24 cellular contexts compared by ENCODE assay signal in the genomic region with DNA sequence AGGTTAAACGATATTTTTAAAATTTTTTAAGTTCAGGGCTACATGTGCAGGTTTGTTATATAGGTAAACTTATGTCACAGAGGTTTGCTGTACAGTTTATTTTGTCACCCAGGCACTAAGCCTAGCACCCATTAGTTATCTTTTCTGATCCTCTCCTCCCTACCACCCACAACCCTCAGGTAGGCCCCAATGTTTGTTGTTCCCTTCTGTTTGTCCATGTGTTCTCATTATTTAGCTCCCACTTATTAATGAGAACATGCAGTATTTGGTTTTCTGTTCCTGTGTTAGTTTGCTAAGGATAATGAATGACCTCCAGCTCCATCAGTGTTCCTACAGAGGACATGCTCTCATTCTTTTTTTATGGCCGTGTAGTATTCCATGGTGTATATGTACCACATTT.
"Had no signal": no experiment of that assay in that cellular context is flagged by ENCODE, and none has a peak within 500 bp of the region (broad histone marks: within the 10 kb centered on the region; RNA-seq: fewer than 3 reads in every experiment).

No MANE protein-coding gene starts in this region.

- DNase-seq: colonic mucosa; cortex of kidney; effector CD8-positive, alpha-beta T cell; effector memory CD8-positive, alpha-beta T cell; endodermal cell; erythroblast; esophagus squamous epithelium; foreskin fibroblast; foreskin melanocyte; gastrocnemius medialis; heart right ventricle; hippocampal formation; left cardiac atrium; left lung; left ventricle myocardium superior; lower lobe of right lung; mesenchymal stem cell; mucosa of descending colon had no signal

- H3K27me3 ChIP-seq: colonic mucosa, esophagus squamous epithelium, gastrocnemius medialis, heart right ventricle, left lung had no signal

- H3K9me3 Mint-ChIP-seq: dendritic cell treated with granulocyte-macrophage colony-stimulating factor and Interleukin-4, amounts not matched to agents 40 ng/mL and 50 ng/mL, for 4 days; effector memory CD8-positive, alpha-beta T cell; endodermal cell; mesothelial cell of epicardium had no signal

- H3K9me3 ChIP-seq: colonic mucosa, esophagus squamous epithelium, gastrocnemius medialis, heart right ventricle, left lung, lower lobe of right lung, mucosa of descending colon had no signal

- ATAC-seq: effector memory CD8-positive, alpha-beta T cell; esophagus mucosa; gastrocnemius medialis; heart right ventricle; left cardiac atrium; left lung; left ventricle myocardium superior; lower lobe of right lung; mucosa of descending colon had no signal

- H3K36me3 Mint-ChIP-seq: mesothelial cell of epicardium had no signal

- H3K27ac ChIP-seq: colonic mucosa, epithelial cell of prostate, esophagus squamous epithelium, gastrocnemius medialis, heart right ventricle, left lung, lower lobe of right lung had no signal

- H3K27me3 Mint-ChIP-seq: dendritic cell treated with granulocyte-macrophage colony-stimulating factor and Interleukin-4, amounts not matched to agents 40 ng/mL and 50 ng/mL, for 4 days; effector memory CD8-positive, alpha-beta T cell had no signal

- H3K4me3 Mint-ChIP-seq: dendritic cell treated with granulocyte-macrophage colony-stimulating factor and Interleukin-4, amounts not matched to agents 40 ng/mL and 50 ng/mL, for 4 days; effector memory CD8-positive, alpha-beta T cell; endodermal cell; mesothelial cell of epicardium had no signal

- H3K4me1 Mint-ChIP-seq: endodermal cell had no signal

- H3K4me1 ChIP-seq: colonic mucosa, gastrocnemius medialis, lower lobe of right lung had no signal

- H3K27ac Mint-ChIP-seq: dendritic cell treated with granulocyte-macrophage colony-stimulating factor and Interleukin-4, amounts not matched to agents 40 ng/mL and 50 ng/mL, for 4 days; effector memory CD8-positive, alpha-beta T cell; endodermal cell; mesothelial cell of epicardium had no signal

- FAIRE-seq: endometrium, keratinocyte had no signal

- H3K4me3 ChIP-seq: colonic mucosa, esophagus squamous epithelium, gastrocnemius medialis, heart right ventricle, left lung, lower lobe of right lung, mucosa of descending colon had no signal
